ENCODE assay signal across 31 cellular contexts in the genomic region with DNA sequence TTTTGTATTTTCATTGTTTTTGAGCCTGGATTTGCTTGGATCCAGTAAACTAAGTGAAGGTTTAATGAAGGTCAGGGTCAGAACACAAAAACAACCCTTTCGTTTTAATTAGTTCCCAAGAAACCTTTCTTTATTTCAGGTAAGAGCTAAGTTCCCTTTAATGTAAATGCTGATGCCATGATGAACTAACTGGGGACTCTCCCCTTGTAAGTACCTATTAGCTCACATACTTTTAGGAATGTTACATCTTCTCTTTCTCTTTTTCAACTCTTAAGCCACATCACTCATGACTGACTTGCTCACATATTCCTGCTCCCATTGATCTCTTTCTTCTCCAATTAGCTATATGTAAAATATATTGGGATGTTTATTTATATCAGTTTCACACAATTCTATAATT.
"Had no signal": no experiment of that assay in that cellular context is flagged by ENCODE, and none has a peak within 500 bp of the region (broad histone marks: within the 10 kb centered on the region; RNA-seq: fewer than 3 reads in every experiment).

No MANE protein-coding gene starts in this region.

- H3K36me3 ChIP-seq: SJCRH30 had no signal

- H2AFZ ChIP-seq: PC-9 had no signal

- H3K27ac ChIP-seq: KMS-11, PC-9, RWPE1, SJCRH30 had no signal

- H3K4me1 ChIP-seq: SJCRH30 had no signal

- H3K9me3 ChIP-seq: SJCRH30 had no signal

- H3K9ac ChIP-seq: KMS-11 had no signal

- H3K4me2 ChIP-seq: KMS-11, PC-9 had no signal

- ATAC-seq: Panc1, Right ventricle myocardium inferior, SK-N-SH treated with all-trans-retinoic acid at 6 μM for 48 hours had no signal

- FAIRE-seq: RCC 7860 had no signal

- DNase-seq: Karpas-422, MM.1S, MV-4-11, NCI-H1092, NCI-H1105, NCI-H1417 treated with DMSO at 0.1 percent for 48 hours, NCI-H1436 treated with DMSO at 0.1 percent for 48 hours, NCI-H1694 treated with DMSO at 0.1 percent for 48 hours, NCI-H187 treated with DMSO at 0.1 percent for 48 hours, NCI-H2029 treated with DMSO at 0.1 percent for 48 hours, NCI-H2081 treated with DMSO at 0.1 percent for 48 hours, NCI-H2107, NCI-H2171, NCI-H226, NCI-H446 treated with DMSO at 0.1 percent for 48 hours, NCI-H510A, NCI-H524, NCI-H526, NCI-H69, NCI-H748 treated with DMSO at 0.1 percent for 48 hours, NCI-H82, PC-9, SHP77, SIG-M5, SJCRH30 had no signal

- H3K27me3 ChIP-seq: SJCRH30 had no signal

- H3K4me3 ChIP-seq: PC-9, SJCRH30 had no signal
